Comparison of ENCODE assay signal across 27 cellular contexts in genomic region chr15:99726333-99726732, GRCh38.
"Had no signal": no experiment of that assay in that cellular context is flagged by ENCODE, and none has a peak within 500 bp of the region (broad histone marks: within the 10 kb centered on the region; RNA-seq: fewer than 3 reads in every experiment).

No MANE protein-coding gene starts in this region.

- H3K4me1 Mint-ChIP-seq: stimulated activated memory B cell treated with anti-CD40 and anti-IgM and Interleukin-4, amounts not matched to agents 10 μg/mL and 1 μg/mL and 100 μg/mL, for 72 hours had no signal

- H3K27me3 ChIP-seq: left lung, ovary, right atrium auricular region, right lobe of liver, transverse colon, upper lobe of left lung, vagina had no signal

- DNase-seq: hippocampal formation; immature natural killer cell; kidney; left colon; left lung; lower lobe of right lung; midbrain; mucosa of descending colon; naive thymus-derived CD4-positive, alpha-beta T cell; ovary; posterior cingulate gyrus; right lobe of liver; stimulated activated CD4-positive, alpha-beta T cell treated with anti-CD3 and anti-CD28 coated beads, Interleukin-1b, Interleukin-23, amount 100 ng/mL, for 48 hours; stimulated activated CD4-positive, alpha-beta T cell treated with anti-CD3 and anti-CD28 coated beads, Interleukin-2, amount 100 ng/mL, for 48 hours; stimulated activated CD4-positive, alpha-beta T cell treated with anti-CD3 and anti-CD28 coated beads, Interleukin-4, amount 100 ng/mL, for 4 hours; stimulated activated CD8-positive, alpha-beta memory T cell treated with anti-CD3 and anti-CD28 coated beads, Interleukin-4, amount 100 ng/mL, for 48 hours; stimulated activated naive CD4-positive, alpha-beta T cell treated with Interleukin-2 at 50 U/mL for 16 hours; stimulated activated naive CD8-positive, alpha-beta T cell treated with anti-CD3 and anti-CD28 coated beads, Interleukin-15, amount 100 ng/mL, for 72 hours; substantia nigra; transverse colon; upper lobe of left lung had no signal

- H3K9me3 ChIP-seq: left lung, lower lobe of right lung, mucosa of descending colon, ovary, right atrium auricular region, right lobe of liver, transverse colon, upper lobe of left lung, vagina had no signal

- H3K36me3 Mint-ChIP-seq: stimulated activated memory B cell treated with anti-CD40 and anti-IgM and Interleukin-4, amounts not matched to agents 10 μg/mL and 1 μg/mL and 100 μg/mL, for 72 hours had no signal

- H3K27me3 Mint-ChIP-seq: naive thymus-derived CD4-positive, alpha-beta T cell; natural killer cell treated with Interleukin-12 subunit alpha and Interleukin-12 subunit beta and Interleukin-15 and Interleukin-18, amount 100 ng/mL, for 72 hours; stimulated activated memory B cell treated with anti-CD40 and anti-IgM and Interleukin-4, amounts not matched to agents 10 μg/mL and 1 μg/mL and 100 μg/mL, for 72 hours; stimulated activated naive CD8-positive, alpha-beta T cell treated with anti-CD3 and anti-CD28 coated beads, Interleukin-15, amount 100 ng/mL, for 72 hours had no signal

- H3K4me3 Mint-ChIP-seq: immature natural killer cell; naive thymus-derived CD4-positive, alpha-beta T cell; natural killer cell treated with Interleukin-12 subunit alpha and Interleukin-12 subunit beta and Interleukin-15 and Interleukin-18, amount 100 ng/mL, for 72 hours; stimulated activated memory B cell treated with anti-CD40 and anti-IgM and Interleukin-4, amounts not matched to agents 10 μg/mL and 1 μg/mL and 100 μg/mL, for 72 hours; stimulated activated naive CD8-positive, alpha-beta T cell treated with anti-CD3 and anti-CD28 coated beads, Interleukin-15, amount 100 ng/mL, for 72 hours had no signal

- H3K27ac ChIP-seq: left lung, lower lobe of right lung, ovary, right atrium auricular region, right lobe of liver, transverse colon, upper lobe of left lung, vagina had no signal

- H3K36me3 ChIP-seq: ovary, transverse colon had no signal

- H3K9me3 Mint-ChIP-seq: immature natural killer cell; naive thymus-derived CD4-positive, alpha-beta T cell; natural killer cell treated with Interleukin-12 subunit alpha and Interleukin-12 subunit beta and Interleukin-15 and Interleukin-18, amount 100 ng/mL, for 72 hours; stimulated activated memory B cell treated with anti-CD40 and anti-IgM and Interleukin-4, amounts not matched to agents 10 μg/mL and 1 μg/mL and 100 μg/mL, for 72 hours; stimulated activated naive CD8-positive, alpha-beta T cell treated with anti-CD3 and anti-CD28 coated beads, Interleukin-15, amount 100 ng/mL, for 72 hours had no signal

- ATAC-seq: left colon; left lung; lower lobe of right lung; mucosa of descending colon; naive thymus-derived CD4-positive, alpha-beta T cell; natural killer cell treated with Interleukin-12 subunit alpha and Interleukin-12 subunit beta and Interleukin-15 and Interleukin-18, amount 100 ng/mL, for 72 hours; right lobe of liver; stimulated activated memory B cell treated with anti-CD40 and anti-IgM and Interleukin-4, amounts not matched to agents 10 μg/mL and 1 μg/mL and 100 μg/mL, for 72 hours; stimulated activated naive CD8-positive, alpha-beta T cell treated with anti-CD3 and anti-CD28 coated beads, Interleukin-15, amount 100 ng/mL, for 72 hours had no signal

- H3K4me2 ChIP-seq: smooth muscle cell had no signal

- H3K4me3 ChIP-seq: left lung, lower lobe of right lung, mucosa of descending colon, ovary, right atrium auricular region, right lobe of liver, smooth muscle cell, transverse colon, upper lobe of left lung, vagina had no signal

- FAIRE-seq: islet of Langerhans, kidney had no signal

- H3K27ac Mint-ChIP-seq: immature natural killer cell; natural killer cell treated with Interleukin-12 subunit alpha and Interleukin-12 subunit beta and Interleukin-15 and Interleukin-18, amount 100 ng/mL, for 72 hours; stimulated activated memory B cell treated with anti-CD40 and anti-IgM and Interleukin-4, amounts not matched to agents 10 μg/mL and 1 μg/mL and 100 μg/mL, for 72 hours; stimulated activated naive CD8-positive, alpha-beta T cell treated with anti-CD3 and anti-CD28 coated beads, Interleukin-15, amount 100 ng/mL, for 72 hours had no signal
